Comparison of ENCODE assay signal across 8 cellular contexts in the genomic region with DNA sequence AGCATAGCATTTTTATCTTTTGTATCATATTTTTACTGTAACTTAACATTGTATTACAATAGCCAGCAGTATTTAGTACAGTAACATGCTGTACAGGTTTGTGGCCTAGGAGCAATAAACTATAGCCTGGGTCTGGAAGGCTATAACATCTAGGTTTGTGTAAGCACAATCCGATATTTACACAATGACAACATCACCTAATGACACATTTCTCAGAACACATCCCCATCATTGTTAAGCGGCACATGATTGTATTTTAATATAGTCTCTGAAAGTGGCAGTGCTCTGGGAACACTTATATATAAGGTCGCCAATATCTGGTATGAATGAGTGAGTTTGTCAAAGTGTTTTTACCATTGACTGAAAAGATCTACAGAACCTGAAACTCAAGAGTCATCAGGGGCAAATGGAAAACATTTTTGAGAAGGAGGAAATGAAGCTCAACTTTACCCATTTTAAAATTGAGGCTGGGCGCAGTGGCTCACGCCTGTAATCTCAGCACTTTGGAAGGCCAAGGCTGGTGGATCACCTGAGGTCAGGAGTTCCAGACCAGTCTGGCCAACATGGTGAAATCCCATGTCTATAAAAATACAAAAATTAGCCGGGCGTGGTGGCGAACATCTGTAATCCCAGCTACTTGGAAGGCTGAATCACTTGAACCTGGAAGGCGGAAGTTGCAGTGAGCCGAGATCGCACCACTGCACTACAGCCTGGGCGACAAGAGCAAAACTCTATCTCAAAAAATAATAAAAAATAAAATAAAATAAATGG. TPM values are rescaled to one million over a fixed set of nuclear protein-coding genes. Genes with fewer than 3 reads are reported as not detected.
A peak's percentile ranks its signal among the peaks of the same experiment; 100 is the strongest.
DNase-seq lines count a peak whose midpoint lies in the region; ATAC-seq and TF ChIP-seq lines count a peak whose summit lies in the region.

No MANE protein-coding gene starts in this region.

- DNase-seq in activated CD4-positive, CD25-positive, alpha-beta regulatory T cell (lab: John Stamatoyannopoulos, UW), result no peak
- DNase-seq in activated CD4-positive, alpha-beta memory T cell treated with anti-CD3 and anti-CD28 coated beads for 36 hours, result peak; percentile 56
- DNase-seq in hepatocyte (ENCODE audit: low spot score), result peak; percentile 18
- DNase-seq in stimulated activated naive CD8-positive, alpha-beta T cell treated with anti-CD3 and anti-CD28 coated beads, Interleukin-15, amount 100 ng/mL, for 72 hours, result no peak
- no peak for DNase-seq in NCI-H2227 treated with DMSO at 0.1 percent for 48 hours (lab: John Stamatoyannopoulos, UW)
- no peak for DNase-seq in DMS 273 treated with DMSO at 0.1 percent for 48 hours (lab: John Stamatoyannopoulos, UW)

- H3K27me3 Mint-ChIP-seq in activated CD4-positive, alpha-beta memory T cell treated with anti-CD3 and anti-CD28 coated beads for 36 hours, result no peaks in the 10 kb centered on the region
- no peaks in the 10 kb centered on the region for H3K27me3 Mint-ChIP-seq in stimulated activated naive CD8-positive, alpha-beta T cell treated with anti-CD3 and anti-CD28 coated beads, Interleukin-15, amount 100 ng/mL, for 72 hours

- no peaks in the 10 kb centered on the region for H3K27me3 ChIP-seq in hepatocyte

- ATAC-seq in activated CD4-positive, CD25-positive, alpha-beta regulatory T cell treated with anti-CD3 and anti-CD28 coated beads, Interleukin-2, amount 50 U/mL, for 24 hours, result peak; percentile 44 to 50
- ATAC-seq in stimulated activated naive CD8-positive, alpha-beta T cell treated with anti-CD3 and anti-CD28 coated beads, Interleukin-15, amount 100 ng/mL, for 72 hours, result peak; percentile 62
- ATAC-seq in HG02884 (IDR thresholded peaks at IDR 0.05; ENCODE audit: unreplicated experiment), result no peak

- peak overlapping the region; percentile 75 for H3K27ac ChIP-seq in hepatocyte

- intact Hi-C loops in activated CD4-positive, alpha-beta memory T cell treated with anti-CD3 and anti-CD28 coated beads for 36 hours (cut with micrococcal nuclease), result loop anchor here (1.0 kb wide), 8 partner anchors 12 to 50 kb away; a partner anchor contains a TSS

- no peaks in the 10 kb centered on the region for H3K79me2 ChIP-seq in hepatocyte

- H3K36me3 ChIP-seq in hepatocyte (replicated peaks; ENCODE audit: insufficient read depth, low read depth), result no peaks in the 10 kb centered on the region

- CTCF ChIA-PET in activated CD4-positive, alpha-beta memory T cell treated with anti-CD3 and anti-CD28 coated beads for 36 hours (lab: Charles Lee), result interaction anchor here (0.6 to 3.8 kb wide), 9 partner anchors 18 to 1154 kb away, joined by 3 to 21 read pairs (median 7); no protein-coding TSS in a partner anchor

- H3K4me3 Mint-ChIP-seq in activated CD4-positive, alpha-beta memory T cell treated with anti-CD3 and anti-CD28 coated beads for 36 hours, result peak overlapping the region; percentile 65
- peak overlapping the region; percentile 67 to 77 for H3K4me3 Mint-ChIP-seq in stimulated activated naive CD8-positive, alpha-beta T cell treated with anti-CD3 and anti-CD28 coated beads, Interleukin-15, amount 100 ng/mL, for 72 hours

- POLR2A ChIA-PET in activated CD4-positive, alpha-beta memory T cell treated with anti-CD3 and anti-CD28 coated beads for 36 hours (lab: Charles Lee), result interaction anchor here (0.6 to 2.7 kb wide), 15 partner anchors 12 to 54 kb away, joined by 3 to 20 read pairs (median 4); a partner anchor contains a TSS

- H3K4me1 ChIP-seq in hepatocyte (ENCODE audit: insufficient read depth), result peaks cover 21% of the 10 kb centered on the region

- no peak for TF ChIP-seq CTCF in hepatocyte (IDR thresholded peaks at IDR 0.05; ENCODE audit: poor library complexity)

- H3K9me2 ChIP-seq in hepatocyte (replicated peaks; ENCODE audit: insufficient read depth), result no peaks in the 10 kb centered on the region

- peaks cover 4% of the 10 kb centered on the region for H3K9me3 Mint-ChIP-seq in activated CD4-positive, alpha-beta memory T cell treated with anti-CD3 and anti-CD28 coated beads for 36 hours
- no peaks in the 10 kb centered on the region for H3K9me3 Mint-ChIP-seq in stimulated activated naive CD8-positive, alpha-beta T cell treated with anti-CD3 and anti-CD28 coated beads, Interleukin-15, amount 100 ng/mL, for 72 hours

- no peaks in the 10 kb centered on the region for H3K9me3 ChIP-seq in hepatocyte (ENCODE audit: low read depth)

- 94% methylated on average over 12 of the region's 12 CpGs for WGBS in hepatocyte (ENCODE audit: low lambda C conversion rate, missing lambda C conversion rate)

- no peaks in the 10 kb centered on the region for H3K36me3 Mint-ChIP-seq in activated CD4-positive, alpha-beta memory T cell treated with anti-CD3 and anti-CD28 coated beads for 36 hours

- H3K4me3 ChIP-seq in hepatocyte, result no peak overlapping the region

- H3K27ac Mint-ChIP-seq in activated CD4-positive, alpha-beta memory T cell treated with anti-CD3 and anti-CD28 coated beads for 36 hours, result peak overlapping the region; percentile 94
- peak overlapping the region; percentile 86 to 96 for H3K27ac Mint-ChIP-seq in stimulated activated naive CD8-positive, alpha-beta T cell treated with anti-CD3 and anti-CD28 coated beads, Interleukin-15, amount 100 ng/mL, for 72 hours

- peaks cover 42% of the 10 kb centered on the region for H3K4me1 Mint-ChIP-seq in activated CD4-positive, alpha-beta memory T cell treated with anti-CD3 and anti-CD28 coated beads for 36 hours (ENCODE audit: low read depth)
- peaks cover 53% of the 10 kb centered on the region for H3K4me1 Mint-ChIP-seq in stimulated activated naive CD8-positive, alpha-beta T cell treated with anti-CD3 and anti-CD28 coated beads, Interleukin-15, amount 100 ng/mL, for 72 hours

- H4K20me1 ChIP-seq in hepatocyte (ENCODE audit: insufficient read depth, poor library complexity, severe bottlenecking), result no peaks in the 10 kb centered on the region

- H3K4me2 ChIP-seq in hepatocyte, result peak overlapping the region; percentile 66

- no peak overlapping the region for H2AFZ ChIP-seq in hepatocyte

RNA-seq across cellular contexts. Expression of a gene that starts 38.8 kb away (rescaled TPM):
- 10 to 100 TPM; 30.1 to 31.8 TPM for total RNA-seq in activated CD4-positive, alpha-beta memory T cell treated with anti-CD3 and anti-CD28 coated beads for 36 hours
- 21.3 and 21.9 TPM in 2 replicates for total RNA-seq in hepatocyte
- 12.7 and 13.0 TPM in 2 replicates for polyA plus RNA-seq in hepatocyte

Comparison
In these comparisons a context has a peak if more than half of its experiments do, and no peak if none do; other contexts are left out.
1. DNase-seq: peak in activated CD4-positive, alpha-beta memory T cell treated with anti-CD3 and anti-CD28 coated beads for 36 hours (single experiment) and hepatocyte (single experiment); none in activated CD4-positive, CD25-positive, alpha-beta regulatory T cell (0 of 4), stimulated activated naive CD8-positive, alpha-beta T cell treated with anti-CD3 and anti-CD28 coated beads, Interleukin-15, amount 100 ng/mL, for 72 hours (0 of 2), NCI-H2227 treated with DMSO at 0.1 percent for 48 hours (single experiment) and DMS 273 treated with DMSO at 0.1 percent for 48 hours (single experiment).